In the genomic region with DNA sequence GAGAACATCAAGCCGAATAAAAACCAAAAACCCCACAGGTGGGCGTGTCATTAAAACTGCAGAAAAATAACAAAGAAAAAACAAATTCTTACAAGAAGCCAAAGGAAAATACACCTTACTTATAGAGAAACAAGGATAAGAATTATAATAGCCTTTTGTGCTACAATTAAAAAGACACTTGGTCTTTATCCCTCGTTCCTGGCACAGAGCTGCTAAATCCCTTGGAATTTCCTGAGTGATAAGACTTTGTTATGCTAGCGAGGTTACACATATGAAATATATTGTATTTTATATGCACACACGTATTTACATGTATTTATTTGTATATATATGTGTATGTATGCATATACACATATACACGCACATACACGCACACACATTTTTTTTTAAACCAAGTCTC, we compare ENCODE assay signal across 19 cellular contexts.
"Had no signal": no experiment of that assay in that cellular context is flagged by ENCODE, and none has a peak within 500 bp of the region (broad histone marks: within the 10 kb centered on the region; RNA-seq: fewer than 3 reads in every experiment).

No MANE protein-coding gene starts in this region.

- H3K27ac ChIP-seq: RWPE1 had no signal

- H3K9me3 ChIP-seq: MG63, SK-N-SH had no signal

- H3K9ac ChIP-seq: SK-N-SH had no signal

- H3K27me3 ChIP-seq: MG63 had no signal

- H3K4me3 ChIP-seq: MG63 had no signal

- DNase-seq: IMR-90, KG1, MG63, NCI-H1092 treated with DMSO at 0.1 percent for 48 hours, NCI-H1436, NCI-H187, NCI-H2029, NCI-H2081 treated with DMSO at 0.1 percent for 48 hours, NCI-H2171, NCI-H345, NCI-H524 treated with DMSO at 0.1 percent for 48 hours, NCI-H69, NCI-H774, PC-3, SHP77, SK-N-SH, SW 1271, T-helper 1 cell had no signal

- H3K4me2 ChIP-seq: SK-N-SH had no signal
